In genomic region chr9:89234636-89235035, GRCh38 we compare ENCODE assay signal across 8 cellular contexts. TPM values are rescaled to one million over a fixed set of nuclear protein-coding genes. Genes with fewer than 3 reads are reported as not detected.
DNase-seq lines count a peak whose midpoint lies in the region; ATAC-seq and TF ChIP-seq lines count a peak whose summit lies in the region.

No MANE protein-coding gene starts in this region.

- TF ChIP-seq CTCF in testis (IDR thresholded peaks at IDR 0.05) (no peak), ascending aorta (IDR thresholded peaks at IDR 0.05) (no peak)

- CTCF ChIA-PET in activated CD8-positive, alpha-beta T cell treated with anti-CD3 and anti-CD28 coated beads, Interleukin-2, amount 10 ng/mL, durations not matched to agents 7 days and 5 days (lab: Charles Lee), result interaction anchor here (1.0 kb wide), 1 partner anchor 13 kb away, joined by 3 read pairs; no protein-coding TSS in a partner anchor

- intact Hi-C loops in testis (cut with DNase I; ENCODE audit: low total_unique reads) (no loop called here), ascending aorta (cut with DNase I) (no loop called here)

- DNase-seq in activated CD8-positive, alpha-beta T cell treated with anti-CD3 and anti-CD28 coated beads, Interleukin-2, amount 10 ng/mL, durations not matched to agents 7 days and 5 days, result peak; percentile 52
- peak; percentile 10 for DNase-seq in stimulated activated CD8-positive, alpha-beta memory T cell treated with anti-CD3 and anti-CD28 coated beads, Interleukin-15, amount 100 ng/mL, for 24 hours (ENCODE audit: low read depth)
- DNase-seq in testis, result no peak
- DNase-seq in NCI-H226, result no peak
- DNase-seq in ascending aorta (ENCODE audit: low spot score in 2 of 2), result no peak

- ATAC-seq in GM18511 (IDR thresholded peaks at IDR 0.05; ENCODE audit: unreplicated experiment) (peak; percentile 95), HG02870 (IDR thresholded peaks at IDR 0.05; ENCODE audit: unreplicated experiment) (peak; percentile 87)
- peak; percentile 79 for ATAC-seq in activated CD8-positive, alpha-beta T cell treated with anti-CD3 and anti-CD28 coated beads, Interleukin-2, amount 10 ng/mL, durations not matched to agents 7 days and 5 days

- H3K27ac ChIP-seq in testis (no peak overlapping the region), ascending aorta (no peak overlapping the region)

- H3K4me3 Mint-ChIP-seq in activated CD8-positive, alpha-beta T cell treated with anti-CD3 and anti-CD28 coated beads, Interleukin-2, amount 10 ng/mL, durations not matched to agents 7 days and 5 days, result no peak overlapping the region

- no peak for TF ChIP-seq POLR2A in testis (IDR thresholded peaks at IDR 0.05)

- H3K9me3 Mint-ChIP-seq in activated CD8-positive, alpha-beta T cell treated with anti-CD3 and anti-CD28 coated beads, Interleukin-2, amount 10 ng/mL, durations not matched to agents 7 days and 5 days (ENCODE audit: insufficient read depth), result peaks cover 2% of the 10 kb centered on the region

- H3K4me1 ChIP-seq in iPS-15b (ENCODE audit: control insufficient read depth, insufficient read depth, low read length) (no peaks in the 10 kb centered on the region), testis (no peaks in the 10 kb centered on the region), ascending aorta (no peaks in the 10 kb centered on the region)

- WGBS in testis, 2 donors, result 2 to 5% methylated on average over 9 to 28 of the region's 28 CpGs

- POLR2A ChIA-PET in activated CD8-positive, alpha-beta T cell treated with anti-CD3 and anti-CD28 coated beads, Interleukin-2, amount 10 ng/mL, durations not matched to agents 7 days and 5 days (lab: Charles Lee), result no interaction called here

- H3K36me3 Mint-ChIP-seq in activated CD8-positive, alpha-beta T cell treated with anti-CD3 and anti-CD28 coated beads, Interleukin-2, amount 10 ng/mL, durations not matched to agents 7 days and 5 days (ENCODE audit: low read depth), result no peaks in the 10 kb centered on the region

- H3K4me3 ChIP-seq in iPS-15b (ENCODE audit: low read depth, low read length) (peak overlapping the region; percentile 60), testis (no peak overlapping the region), ascending aorta (no peak overlapping the region)

- H3K9ac ChIP-seq in iPS-15b (ENCODE audit: low read depth, low read length), result no peak overlapping the region

- H3K36me3 ChIP-seq in iPS-15b (ENCODE audit: control insufficient read depth, insufficient read depth, low read length), result no peaks in the 10 kb centered on the region
- H3K36me3 ChIP-seq in testis (ENCODE audit: low read depth, missing control alignments), result no peaks in the 10 kb centered on the region
- no peaks in the 10 kb centered on the region for H3K36me3 ChIP-seq in ascending aorta

- peaks cover 24% of the 10 kb centered on the region for H3K27me3 ChIP-seq in iPS-15b (ENCODE audit: control insufficient read depth, insufficient read depth, low read length)
- no peaks in the 10 kb centered on the region for H3K27me3 ChIP-seq in testis
- no peaks in the 10 kb centered on the region for H3K27me3 ChIP-seq in ascending aorta

- H3K9me3 ChIP-seq in iPS-15b (ENCODE audit: control insufficient read depth, insufficient read depth, low read length), result no peaks in the 10 kb centered on the region
- H3K9me3 ChIP-seq in testis, result no peaks in the 10 kb centered on the region
- H3K9me3 ChIP-seq in ascending aorta, result peaks cover 0 to 14% of the 10 kb centered on the region in 2 donors

- peaks cover 14% of the 10 kb centered on the region for H3K4me1 Mint-ChIP-seq in activated CD8-positive, alpha-beta T cell treated with anti-CD3 and anti-CD28 coated beads, Interleukin-2, amount 10 ng/mL, durations not matched to agents 7 days and 5 days (ENCODE audit: low read depth)

- no peak overlapping the region for H3K27ac Mint-ChIP-seq in activated CD8-positive, alpha-beta T cell treated with anti-CD3 and anti-CD28 coated beads, Interleukin-2, amount 10 ng/mL, durations not matched to agents 7 days and 5 days

- peaks cover 63% of the 10 kb centered on the region for H3K27me3 Mint-ChIP-seq in activated CD8-positive, alpha-beta T cell treated with anti-CD3 and anti-CD28 coated beads, Interleukin-2, amount 10 ng/mL, durations not matched to agents 7 days and 5 days (ENCODE audit: low read depth)

RNA-seq across cellular contexts. Expression of gene SHC3, which starts 56.0 kb away (rescaled TPM):
- not detected for total RNA-seq in activated CD8-positive, alpha-beta T cell treated with anti-CD3 and anti-CD28 coated beads, Interleukin-2, amount 10 ng/mL, durations not matched to agents 7 days and 5 days
- total RNA-seq in testis, result under 1 TPM; 0.37 to 0.87 TPM
- polyA plus RNA-seq in testis (ENCODE audit: insufficient read depth, low read depth, low replicate concordance), result 0.82 TPM
- 0.85 TPM for total RNA-seq in ascending aorta

Comparison
In these comparisons a context has a peak if more than half of its experiments do, and no peak if none do; other contexts are left out.
1. DNase-seq: peak in activated CD8-positive, alpha-beta T cell treated with anti-CD3 and anti-CD28 coated beads, Interleukin-2, amount 10 ng/mL, durations not matched to agents 7 days and 5 days (single experiment) and stimulated activated CD8-positive, alpha-beta memory T cell treated with anti-CD3 and anti-CD28 coated beads, Interleukin-15, amount 100 ng/mL, for 24 hours (single experiment); none in testis (single experiment), NCI-H226 (single experiment) and ascending aorta (0 of 2).
2. Peak in every context shown above with its lines, with median percentiles within 50 percentile points of each other: ATAC-seq.